In the genomic region with DNA sequence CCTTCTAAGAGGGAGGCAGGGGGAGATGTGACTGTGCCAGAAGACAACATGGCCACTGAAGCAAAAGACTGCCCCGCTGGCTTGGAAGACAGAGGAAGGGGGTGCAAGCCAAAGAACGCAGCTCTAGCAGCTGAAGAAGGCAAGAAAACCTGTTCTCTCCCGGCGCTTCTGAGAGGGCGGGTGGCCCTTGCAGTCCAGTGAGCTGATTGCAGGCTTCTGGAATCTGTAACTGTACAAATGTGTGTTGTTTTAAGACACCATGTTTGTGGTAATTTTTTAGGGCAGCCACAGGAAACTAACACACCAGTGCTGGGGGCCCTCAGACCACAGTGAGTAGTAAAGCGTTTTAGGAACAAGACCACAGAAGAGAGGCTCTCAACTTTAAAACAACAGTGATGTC, we compare ENCODE assay signal across 11 cellular contexts. TPM values are rescaled to one million over a fixed set of nuclear protein-coding genes. Genes with fewer than 3 reads are reported as not detected.
DNase-seq lines count a peak whose midpoint lies in the region; TF ChIP-seq lines count a peak whose summit lies in the region.
"Had no signal": no experiment of that assay in that cellular context is flagged by ENCODE, and none has a peak within 500 bp of the region (broad histone marks: within the 10 kb centered on the region; RNA-seq: fewer than 3 reads in every experiment).

No MANE protein-coding gene starts in this region.

- intact Hi-C loops in MCF 10A (cut with micrococcal nuclease): no loop called here
- intact Hi-C loops in breast epithelium (cut with DNase I; ENCODE audit: low total_unique reads): no loop called here

- peaks cover 14% of the 10 kb centered on the region for H3K4me1 Mint-ChIP-seq in MCF 10A (ENCODE audit: insufficient read depth, unreplicated experiment)
- H3K4me1 Mint-ChIP-seq: neural crest cell had no signal

- H3K9me3 Mint-ChIP-seq in MCF 10A (ENCODE audit: unreplicated experiment): no peaks in the 10 kb centered on the region
- H3K9me3 Mint-ChIP-seq: neural crest cell had no signal

- DNase-seq in MCF 10A (ENCODE audit: unreplicated experiment): no peak
- no peak for DNase-seq in breast epithelium (ENCODE audit: low spot score in 2 of 2)
- DNase-seq in WERI-Rb-1: peak; percentile 57
- DNase-seq in iris pigment epithelial cell (ENCODE audit: low read depth): peak; percentile 56
- DNase-seq in suprapubic skin (ENCODE audit: low spot score in 2 of 2): no peak
- no peak for DNase-seq in mesenteric fat pad (ENCODE audit: low spot score)
- DNase-seq in HEK293T (ENCODE audit: extremely low spot score): no peak
- DNase-seq in effector memory CD4-positive, alpha-beta T cell: no peak
- DNase-seq: NCI-H1105, SJCRH30 had no signal

- no peaks in the 10 kb centered on the region for H3K4me1 ChIP-seq in breast epithelium
- H3K4me1 ChIP-seq in suprapubic skin: peaks cover 8% of the 10 kb centered on the region
- H3K4me1 ChIP-seq in effector memory CD4-positive, alpha-beta T cell (ENCODE audit: control insufficient read depth, insufficient read depth, low read length, poor library complexity, severe bottlenecking): peaks cover 25% of the 10 kb centered on the region
- H3K4me1 ChIP-seq: SJCRH30 had no signal

- TF ChIP-seq EP300 in suprapubic skin (IDR thresholded peaks at IDR 0.05): no peak

- POLR2A ChIA-PET in MCF 10A (lab: Yijun Ruan, JAX) (interaction anchor here (0.6 to 6.7 kb wide), 8 partner anchors 10 to 105 kb away, joined by 3 to 84 read pairs (median 6); a partner anchor contains a TSS), HEK293T (lab: Yijun Ruan, JAX) (no interaction called here)

- no peak overlapping the region for H3K4me3 ChIP-seq in breast epithelium
- no peak overlapping the region for H3K4me3 ChIP-seq in WERI-Rb-1 (ENCODE audit: low read depth, low read length)
- H3K4me3 ChIP-seq in suprapubic skin: no peak overlapping the region
- no peak overlapping the region for H3K4me3 ChIP-seq in effector memory CD4-positive, alpha-beta T cell (ENCODE audit: insufficient read depth, low read depth, low read length, poor library complexity, severe bottlenecking)
- H3K4me3 ChIP-seq: SJCRH30 had no signal

- H3K27ac Mint-ChIP-seq in MCF 10A (ENCODE audit: low read depth, unreplicated experiment): peak overlapping the region; percentile 46

- peaks cover 90% of the 10 kb centered on the region for H3K36me3 Mint-ChIP-seq in MCF 10A (ENCODE audit: insufficient read depth, unreplicated experiment)

- no peaks in the 10 kb centered on the region for H3K27me3 ChIP-seq in breast epithelium
- no peaks in the 10 kb centered on the region for H3K27me3 ChIP-seq in WERI-Rb-1 (ENCODE audit: insufficient read depth, low read depth, severe bottlenecking)
- no peaks in the 10 kb centered on the region for H3K27me3 ChIP-seq in suprapubic skin
- no peaks in the 10 kb centered on the region for H3K27me3 ChIP-seq in effector memory CD4-positive, alpha-beta T cell (replicated peaks; ENCODE audit: control insufficient read depth, insufficient read depth, low read length, poor library complexity, severe bottlenecking)
- H3K27me3 ChIP-seq: SJCRH30 had no signal

- H3K36me3 ChIP-seq in breast epithelium: no peaks in the 10 kb centered on the region
- peaks cover 21% of the 10 kb centered on the region for H3K36me3 ChIP-seq in WERI-Rb-1
- H3K36me3 ChIP-seq in suprapubic skin: peaks cover 49% of the 10 kb centered on the region
- peaks cover 21% of the 10 kb centered on the region for H3K36me3 ChIP-seq in effector memory CD4-positive, alpha-beta T cell (ENCODE audit: control insufficient read depth, insufficient read depth, low read length)

- 64% methylated on average over 6 of the region's 6 CpGs for WGBS in suprapubic skin

- H3K27ac ChIP-seq in breast epithelium (peak overlapping the region in 1 of 2 donors; percentile 54), WERI-Rb-1 (no peak overlapping the region), suprapubic skin (peak overlapping the region; percentile 22)
- no peak overlapping the region for H3K27ac ChIP-seq in effector memory CD4-positive, alpha-beta T cell (ENCODE audit: insufficient read depth, low read length, poor library complexity, severe bottlenecking)
- H3K27ac ChIP-seq: SJCRH30 had no signal

- TF ChIP-seq CTCF in MCF 10A (IDR thresholded peaks at IDR 0.05; ENCODE audit: unreplicated experiment) (no peak), breast epithelium (IDR thresholded peaks at IDR 0.05) (no peak), WERI-Rb-1 (IDR thresholded peaks at IDR 0.05; ENCODE audit: low read depth, low read length) (no peak), suprapubic skin (IDR thresholded peaks at IDR 0.05) (no peak)

- CTCF ChIA-PET in MCF 10A (lab: Yijun Ruan, JAX): interaction anchor here (1.0 to 6.3 kb wide), 10 partner anchors 15 to 219 kb away, joined by 3 to 68 read pairs (median 25); no protein-coding TSS in a partner anchor
- CTCF ChIA-PET in HEK293T (lab: Yijun Ruan, JAX): no interaction called here

- no peaks in the 10 kb centered on the region for H3K9me3 ChIP-seq in breast epithelium
- no peaks in the 10 kb centered on the region for H3K9me3 ChIP-seq in WERI-Rb-1 (ENCODE audit: severe bottlenecking)
- no peaks in the 10 kb centered on the region for H3K9me3 ChIP-seq in suprapubic skin
- H3K9me3 ChIP-seq in effector memory CD4-positive, alpha-beta T cell (ENCODE audit: control insufficient read depth, low read length): no peaks in the 10 kb centered on the region
- H3K9me3 ChIP-seq: SJCRH30 had no signal

- no peak for TF ChIP-seq POLR2A in breast epithelium (IDR thresholded peaks at IDR 0.05)
- TF ChIP-seq POLR2A in suprapubic skin (IDR thresholded peaks at IDR 0.05): no peak

- no peak overlapping the region for H3K4me3 Mint-ChIP-seq in MCF 10A (ENCODE audit: unreplicated experiment)
- H3K4me3 Mint-ChIP-seq: neural crest cell had no signal

- no TSS peak for BruUV-seq in MCF 10A (replicated peaks; lab: Mats Ljungman, UMichigan)

- H3K27me3 Mint-ChIP-seq in MCF 10A (ENCODE audit: insufficient read depth, unreplicated experiment): no peaks in the 10 kb centered on the region

TF ChIP-seq in HEK293T, 16 proteins besides CTCF, POLR2A, EP300 and RAD21:
- no peak for TF ChIP-seq SUZ12 (IDR thresholded peaks at IDR 0.05)
- TF ChIP-seq ZNF384 (IDR thresholded peaks at IDR 0.05): no peak
- no peak for TF ChIP-seq ARNT (IDR thresholded peaks at IDR 0.05)
- TF ChIP-seq, protein P1, sequence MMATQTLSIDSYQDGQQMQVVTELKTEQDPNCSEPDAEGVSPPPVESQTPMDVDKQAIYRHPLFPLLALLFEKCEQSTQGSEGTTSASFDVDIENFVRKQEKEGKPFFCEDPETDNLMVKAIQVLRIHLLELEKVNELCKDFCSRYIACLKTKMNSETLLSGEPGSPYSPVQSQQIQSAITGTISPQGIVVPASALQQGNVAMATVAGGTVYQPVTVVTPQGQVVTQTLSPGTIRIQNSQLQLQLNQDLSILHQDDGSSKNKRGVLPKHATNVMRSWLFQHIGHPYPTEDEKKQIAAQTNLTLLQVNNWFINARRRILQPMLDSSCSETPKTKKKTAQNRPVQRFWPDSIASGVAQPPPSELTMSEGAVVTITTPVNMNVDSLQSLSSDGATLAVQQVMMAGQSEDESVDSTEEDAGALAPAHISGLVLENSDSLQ (IDR thresholded peaks at IDR 0.05): no peak

RNA-seq across cellular contexts. Expression of a gene that starts 47.0 kb away (rescaled TPM):
- total RNA-seq in MCF 10A (2022) (181 and 184 TPM in 2 replicates), breast epithelium (100 to 1,000 TPM; 203 to 283 (median 204) TPM), suprapubic skin (100 to 1,000 TPM in 2 of 4 donors, 10 to 100 TPM in 2; 89.7 to 259 (median 108) TPM), mesenteric fat pad (242 TPM)

Comparison
In these comparisons a context has a peak if more than half of its experiments do, and no peak if none do; other contexts are left out.
1. DNase-seq: peak in WERI-Rb-1 (single experiment) and iris pigment epithelial cell (single experiment); none in MCF 10A (single experiment), breast epithelium (0 of 2), suprapubic skin (0 of 2), mesenteric fat pad (single experiment), HEK293T (single experiment) and effector memory CD4-positive, alpha-beta T cell (0 of 3).